In the genomic region with DNA sequence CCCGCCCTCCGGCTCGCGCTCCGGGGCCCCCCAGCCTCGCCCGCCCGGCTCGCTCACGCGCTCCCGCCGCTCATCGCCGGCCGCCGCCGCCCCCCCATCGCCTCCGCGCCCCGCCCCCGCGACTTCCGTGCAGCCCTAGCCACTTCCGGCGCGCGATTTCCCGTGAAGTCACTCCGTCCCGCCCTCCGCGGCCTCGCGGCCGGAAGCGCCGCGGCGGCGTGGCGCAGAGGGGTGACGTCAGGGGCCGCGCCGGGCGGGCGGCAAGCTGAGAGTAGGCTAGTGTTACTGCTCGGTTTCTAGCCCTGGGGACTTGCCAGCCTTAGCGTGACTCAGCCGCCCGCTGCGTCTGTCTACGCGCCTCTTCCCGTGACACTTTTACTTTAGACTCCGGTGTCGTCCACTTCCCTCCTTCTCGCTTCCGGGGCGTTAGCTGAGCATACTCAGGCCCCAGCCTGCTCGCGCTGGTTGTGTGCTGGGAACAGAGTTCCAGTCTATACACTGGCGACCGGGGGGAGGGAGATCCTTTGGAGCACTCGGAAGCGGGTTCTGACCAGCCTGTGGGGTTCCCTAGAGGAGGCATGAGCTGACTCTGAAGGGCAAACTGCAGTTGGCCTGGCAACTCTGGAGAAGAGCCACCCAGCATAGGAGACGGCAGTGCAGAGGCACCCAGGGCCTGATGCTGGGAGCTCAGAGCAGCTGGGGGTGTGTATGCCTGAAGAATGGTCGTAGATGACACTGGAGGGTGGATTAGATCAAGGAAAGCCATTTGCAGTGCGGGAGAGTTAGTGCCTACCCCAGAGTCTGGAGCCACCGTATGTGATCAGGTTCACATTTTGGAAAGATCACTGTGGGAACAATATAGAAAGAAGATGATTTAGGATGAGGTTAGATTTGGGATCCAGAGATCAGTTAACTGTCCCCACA, we compare ENCODE assay signal across 8 cellular contexts. TPM values are rescaled to one million over a fixed set of nuclear protein-coding genes. Genes with fewer than 3 reads are reported as not detected.
DNase-seq lines count a peak whose midpoint lies in the region; ATAC-seq and TF ChIP-seq lines count a peak whose summit lies in the region.

A gene (minus strand): TSS at position 137 of the 924 bp plus-strand sequence. CDS start 182 bp downstream, outside the sequence.

- DNase-seq in CD4-positive, CD25-positive, alpha-beta regulatory T cell, result peak; percentile 95 to 97 (median 96)
- DNase-seq in NCI-H82 (lab: John Stamatoyannopoulos, UW), result peak; percentile 92
- peak; percentile 95 to 96 for DNase-seq in activated CD4-positive, alpha-beta T cell treated with anti-CD3 and anti-CD28 coated beads, Interleukin-2, amount 50 U/mL, for 48 hours
- peak; percentile 86 to 96 for DNase-seq in dermis microvascular lymphatic vessel endothelial cell (ENCODE audit: low read depth in 2 of 2)
- DNase-seq in stimulated activated CD4-positive, alpha-beta T cell treated with anti-CD3 and anti-CD28 coated beads, Interleukin-4, amount 100 ng/mL, for 1 hour, result peak; percentile 96

- H3K9me3 Mint-ChIP-seq in CD4-positive, CD25-positive, alpha-beta regulatory T cell, result peaks cover 0 to 11% (median 0%) of the 10 kb centered on the region in 7 donors

- TF ChIP-seq CTCF in liver (IDR thresholded peaks at IDR 0.05; ENCODE audit: low read depth, low read length, missing input control), result no peak

- H3K4me3 Mint-ChIP-seq in CD4-positive, CD25-positive, alpha-beta regulatory T cell, result peak within 1 kb of the TSS; percentile 94 to 96 (median 96)

- WGBS in liver, result 1% methylated on average over 72 of the region's 72 CpGs

- peaks cover 5% of the 10 kb centered on the region for H3K27me3 Mint-ChIP-seq in CD4-positive, CD25-positive, alpha-beta regulatory T cell

- H3K36me3 Mint-ChIP-seq in CD4-positive, CD25-positive, alpha-beta regulatory T cell, result peaks cover 5% of the 10 kb centered on the region

- H3K36me3 ChIP-seq in CD4-positive, CD25-positive, alpha-beta regulatory T cell (ENCODE audit: control insufficient read depth, insufficient read depth, low read length), result no peaks in the 10 kb centered on the region
- H3K36me3 ChIP-seq in liver (ENCODE audit: control insufficient read depth in 4 of 4, insufficient read depth in 3 of 4, low read depth in 1 of 4, low read length in 3 of 4), result no peaks in the 10 kb centered on the region

- peak within 1 kb of the TSS; percentile 99 to 100 (median 99) for H3K27ac Mint-ChIP-seq in CD4-positive, CD25-positive, alpha-beta regulatory T cell

- peaks cover 51% of the 10 kb centered on the region for H3K4me1 ChIP-seq in CD4-positive, CD25-positive, alpha-beta regulatory T cell (ENCODE audit: control insufficient read depth, insufficient read depth, low read length, poor library complexity, severe bottlenecking)
- H3K4me1 ChIP-seq in liver (ENCODE audit: control insufficient read depth in 4 of 4, insufficient read depth in 4 of 4, low read length in 3 of 4), result peaks cover 2 to 47% (median 45%) of the 10 kb centered on the region in 4 donors

- peaks cover 3 to 4% of the 10 kb centered on the region in 2 experiments for H3K9me3 ChIP-seq in CD4-positive, CD25-positive, alpha-beta regulatory T cell (ENCODE audit: control insufficient read depth in 2 of 2, low read length in 2 of 2)
- no peaks in the 10 kb centered on the region for H3K9me3 ChIP-seq in liver (ENCODE audit: control insufficient read depth in 4 of 4, low read length in 3 of 4)

- H3K4me3 ChIP-seq in CD4-positive, CD25-positive, alpha-beta regulatory T cell (ENCODE audit: low read depth, low read length), result peak within 1 kb of the TSS; percentile 90
- H3K4me3 ChIP-seq in liver (ENCODE audit: low read depth in 1 of 3, low read length in 3 of 3), result peak within 1 kb of the TSS; percentile 94 to 98 (median 97)

- H3K9ac ChIP-seq in liver (ENCODE audit: low read depth in 1 of 2, low read length in 2 of 2), result peak within 1 kb of the TSS; percentile 97 to 100

- peak within 1 kb of the TSS; percentile 100 for H3K27ac ChIP-seq in CD4-positive, CD25-positive, alpha-beta regulatory T cell (ENCODE audit: insufficient read depth, low read length, poor library complexity, severe bottlenecking)
- peak within 1 kb of the TSS; percentile 99 to 100 for H3K27ac ChIP-seq in liver (ENCODE audit: low read depth in 1 of 2, low read length in 2 of 2)

- no peaks in the 10 kb centered on the region for H3K27me3 ChIP-seq in CD4-positive, CD25-positive, alpha-beta regulatory T cell (ENCODE audit: control insufficient read depth, insufficient read depth, low read length)
- no peaks in the 10 kb centered on the region for H3K27me3 ChIP-seq in liver (ENCODE audit: control insufficient read depth in 4 of 4, insufficient read depth in 4 of 4, low read length in 3 of 4)

- peak; percentile 92 for ATAC-seq in CD4-positive, CD25-positive, alpha-beta regulatory T cell (ENCODE audit: low read depth in 2 of 2)
- ATAC-seq in GM19452 (IDR thresholded peaks at IDR 0.05; ENCODE audit: unreplicated experiment) (peak; percentile 86), HG03575 (IDR thresholded peaks at IDR 0.05; ENCODE audit: extremely low read depth, insufficient number of reproducible peaks, low FRiP score, unreplicated experiment) (peak; percentile 66)

- peaks cover 5 to 47% (median 32%) of the 10 kb centered on the region in 4 donors for H3K4me1 Mint-ChIP-seq in CD4-positive, CD25-positive, alpha-beta regulatory T cell

- peak in 1 of 2 donors; percentile 17 for TF ChIP-seq RAD21 in liver (IDR thresholded peaks at IDR 0.05)

TF ChIP-seq in liver, 16 proteins besides CTCF, POLR2A, EP300 and RAD21:
- TF ChIP-seq NR2F2 (IDR thresholded peaks at IDR 0.05) (no peak), RXRA (IDR thresholded peaks at IDR 0.05) (no peak), JUND (IDR thresholded peaks at IDR 0.05) (peak in 1 of 2 donors; percentile 19), HNF4G (IDR thresholded peaks at IDR 0.05) (no peak), YY1 (IDR thresholded peaks at IDR 0.05) (peak; percentile 24), HNF4A (conservative IDR thresholded peaks at IDR 0.05) (peak in 1 of 2 donors; percentile 15), GABPA (IDR thresholded peaks at IDR 0.05 in 1 of 2, conservative IDR thresholded peaks at IDR 0.05 in 1 of 2) (peak; percentile 67 to 89), EGR1 (IDR thresholded peaks at IDR 0.05; ENCODE audit: low read depth in 2 of 2) (peak in 1 of 2 donors; percentile 59), SP1 (IDR thresholded peaks at IDR 0.05) (peak; percentile 46), FOXA1 (IDR thresholded peaks at IDR 0.05) (no peak), FOXA2 (IDR thresholded peaks at IDR 0.05) (no peak), TAF1 (conservative IDR thresholded peaks at IDR 0.05) (peak; percentile 74)
- TF ChIP-seq, protein P1, sequence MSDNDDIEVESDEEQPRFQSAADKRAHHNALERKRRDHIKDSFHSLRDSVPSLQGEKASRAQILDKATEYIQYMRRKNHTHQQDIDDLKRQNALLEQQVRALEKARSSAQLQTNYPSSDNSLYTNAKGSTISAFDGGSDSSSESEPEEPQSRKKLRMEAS (IDR thresholded peaks at IDR 0.05), result no peak
- TF ChIP-seq, protein P2, sequence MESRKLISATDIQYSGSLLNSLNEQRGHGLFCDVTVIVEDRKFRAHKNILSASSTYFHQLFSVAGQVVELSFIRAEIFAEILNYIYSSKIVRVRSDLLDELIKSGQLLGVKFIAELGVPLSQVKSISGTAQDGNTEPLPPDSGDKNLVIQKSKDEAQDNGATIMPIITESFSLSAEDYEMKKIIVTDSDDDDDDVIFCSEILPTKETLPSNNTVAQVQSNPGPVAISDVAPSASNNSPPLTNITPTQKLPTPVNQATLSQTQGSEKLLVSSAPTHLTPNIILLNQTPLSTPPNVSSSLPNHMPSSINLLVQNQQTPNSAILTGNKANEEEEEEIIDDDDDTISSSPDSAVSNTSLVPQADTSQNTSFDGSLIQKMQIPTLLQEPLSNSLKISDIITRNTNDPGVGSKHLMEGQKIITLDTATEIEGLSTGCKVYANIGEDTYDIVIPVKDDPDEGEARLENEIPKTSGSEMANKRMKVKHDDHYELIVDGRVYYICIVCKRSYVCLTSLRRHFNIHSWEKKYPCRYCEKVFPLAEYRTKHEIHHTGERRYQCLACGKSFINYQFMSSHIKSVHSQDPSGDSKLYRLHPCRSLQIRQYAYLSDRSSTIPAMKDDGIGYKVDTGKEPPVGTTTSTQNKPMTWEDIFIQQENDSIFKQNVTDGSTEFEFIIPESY (IDR thresholded peaks at IDR 0.05), result no peak
- TF ChIP-seq, protein P3, sequence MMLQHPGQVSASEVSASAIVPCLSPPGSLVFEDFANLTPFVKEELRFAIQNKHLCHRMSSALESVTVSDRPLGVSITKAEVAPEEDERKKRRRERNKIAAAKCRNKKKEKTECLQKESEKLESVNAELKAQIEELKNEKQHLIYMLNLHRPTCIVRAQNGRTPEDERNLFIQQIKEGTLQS (IDR thresholded peaks at IDR 0.05), result no peak
- TF ChIP-seq, protein P4, sequence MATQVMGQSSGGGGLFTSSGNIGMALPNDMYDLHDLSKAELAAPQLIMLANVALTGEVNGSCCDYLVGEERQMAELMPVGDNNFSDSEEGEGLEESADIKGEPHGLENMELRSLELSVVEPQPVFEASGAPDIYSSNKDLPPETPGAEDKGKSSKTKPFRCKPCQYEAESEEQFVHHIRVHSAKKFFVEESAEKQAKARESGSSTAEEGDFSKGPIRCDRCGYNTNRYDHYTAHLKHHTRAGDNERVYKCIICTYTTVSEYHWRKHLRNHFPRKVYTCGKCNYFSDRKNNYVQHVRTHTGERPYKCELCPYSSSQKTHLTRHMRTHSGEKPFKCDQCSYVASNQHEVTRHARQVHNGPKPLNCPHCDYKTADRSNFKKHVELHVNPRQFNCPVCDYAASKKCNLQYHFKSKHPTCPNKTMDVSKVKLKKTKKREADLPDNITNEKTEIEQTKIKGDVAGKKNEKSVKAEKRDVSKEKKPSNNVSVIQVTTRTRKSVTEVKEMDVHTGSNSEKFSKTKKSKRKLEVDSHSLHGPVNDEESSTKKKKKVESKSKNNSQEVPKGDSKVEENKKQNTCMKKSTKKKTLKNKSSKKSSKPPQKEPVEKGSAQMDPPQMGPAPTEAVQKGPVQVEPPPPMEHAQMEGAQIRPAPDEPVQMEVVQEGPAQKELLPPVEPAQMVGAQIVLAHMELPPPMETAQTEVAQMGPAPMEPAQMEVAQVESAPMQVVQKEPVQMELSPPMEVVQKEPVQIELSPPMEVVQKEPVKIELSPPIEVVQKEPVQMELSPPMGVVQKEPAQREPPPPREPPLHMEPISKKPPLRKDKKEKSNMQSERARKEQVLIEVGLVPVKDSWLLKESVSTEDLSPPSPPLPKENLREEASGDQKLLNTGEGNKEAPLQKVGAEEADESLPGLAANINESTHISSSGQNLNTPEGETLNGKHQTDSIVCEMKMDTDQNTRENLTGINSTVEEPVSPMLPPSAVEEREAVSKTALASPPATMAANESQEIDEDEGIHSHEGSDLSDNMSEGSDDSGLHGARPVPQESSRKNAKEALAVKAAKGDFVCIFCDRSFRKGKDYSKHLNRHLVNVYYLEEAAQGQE (IDR thresholded peaks at IDR 0.05), result peak; percentile 58

RNA-seq across cellular contexts. Expression of the gene that starts here (rescaled TPM):
- total RNA-seq in CD4-positive, CD25-positive, alpha-beta regulatory T cell, result 29.9 TPM
- 1 to 10 TPM; 1.1 to 2.5 (median 1.9) TPM for polyA plus RNA-seq in CD4-positive, CD25-positive, alpha-beta regulatory T cell
- total RNA-seq in dermis microvascular lymphatic vessel endothelial cell (14.4 and 18.1 TPM in 2 replicates), liver (10 to 100 TPM in 1 of 2 donors, 1 to 10 TPM in 1; 9.6 to 11.4 TPM)
- 1 to 10 TPM in 1 of 2 donors, under 1 TPM in 1; 0.92 to 2.1 TPM for polyA plus RNA-seq in liver

Comparison
In these comparisons a context has a peak if more than half of its experiments do, and no peak if none do; other contexts are left out.
1. Peak in every context shown above with its lines: DNase-seq, ATAC-seq, H3K4me3 ChIP-seq and H3K27ac ChIP-seq.